Comparison of ENCODE assay signal across 20 cellular contexts in the genomic region with DNA sequence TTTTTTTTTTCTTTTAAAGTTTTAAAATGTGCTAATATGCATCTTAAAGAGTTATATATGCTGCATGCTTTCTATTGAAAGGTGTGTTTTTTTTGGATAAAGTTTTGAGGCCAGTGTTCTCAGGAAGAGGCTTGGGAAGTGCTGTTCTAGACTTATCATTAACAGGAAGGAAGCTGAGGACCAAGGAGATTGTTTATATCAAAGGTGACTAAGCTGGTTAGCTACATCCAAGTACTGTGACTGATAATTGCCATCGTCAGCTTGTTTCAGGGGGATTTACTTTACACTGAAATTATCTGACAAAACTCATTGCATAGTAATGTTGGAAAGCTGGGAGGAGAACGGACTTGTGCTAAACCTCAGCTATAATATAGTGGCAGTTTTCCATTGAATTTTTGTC. TPM values are rescaled to one million over a fixed set of nuclear protein-coding genes. Genes with fewer than 3 reads are reported as not detected.
DNase-seq lines count a peak whose midpoint lies in the region; ATAC-seq, FAIRE-seq and TF ChIP-seq lines count a peak whose summit lies in the region.
"Had no signal": no experiment of that assay in that cellular context is flagged by ENCODE, and none has a peak within 500 bp of the region (broad histone marks: within the 10 kb centered on the region; RNA-seq: fewer than 3 reads in every experiment).

No MANE protein-coding gene starts in this region.

- H3K4me2 ChIP-seq in GM23338 (peak overlapping the region; percentile 11; the same call in 1 of the 2 replicates), fibroblast of lung (ENCODE audit: extremely low read depth, insufficient read depth, low read length) (peak overlapping the region; percentile 15)
- H3K4me2 ChIP-seq: BLaER1 had no signal

- TF ChIP-seq CTCF in GM23338 (conservative IDR thresholded peaks at IDR 0.05; ENCODE audit: low read depth in 2 of 2) (no peak), fibroblast of lung (conservative IDR thresholded peaks at IDR 0.05 in 1 of 2, IDR thresholded peaks at IDR 0.05 in 1 of 2; ENCODE audit: low read depth in 1 of 2, low read length in 2 of 2) (no peak), spleen (IDR thresholded peaks at IDR 0.05 in 8 of 11, conservative IDR thresholded peaks at IDR 0.05 in 3 of 11) (no peak)

- FAIRE-seq in RCC 7860 (lab: Jason Lieb, UNC) = no peak
- FAIRE-seq: pancreas had no signal

- H3K4me1 Mint-ChIP-seq in GM23338 = peaks cover 70% of the 10 kb centered on the region
- no peaks in the 10 kb centered on the region for H3K4me1 Mint-ChIP-seq in activated naive CD8-positive, alpha-beta T cell treated with anti-CD3 and anti-CD28 coated beads for 36 hours

- intact Hi-C loops in spleen (cut with DNase I; ENCODE audit: low total_unique reads) = no loop called here

- H3F3A ChIP-seq in GM23338 (replicated peaks; ENCODE audit: low read depth) = no peaks in the 10 kb centered on the region

- 67 to 73% (median 71%) methylated on average over 2 of the region's 2 CpGs for whole genome bisulfite sequencing in spleen, 5 donors

- H3K9ac ChIP-seq in fibroblast of lung (ENCODE audit: insufficient read depth, low read length) = no peak overlapping the region
- H3K9ac ChIP-seq: BLaER1 had no signal

- H4K20me1 ChIP-seq in GM23338 (replicated peaks; ENCODE audit: insufficient read depth) (no peaks in the 10 kb centered on the region), fibroblast of lung (ENCODE audit: control insufficient read depth, extremely low read depth, insufficient read depth, low read length) (no peaks in the 10 kb centered on the region)

- no peaks in the 10 kb centered on the region for H3K27me3 Mint-ChIP-seq in GM23338 (ENCODE audit: insufficient read depth, low read depth, poor library complexity)
- no peaks in the 10 kb centered on the region for H3K27me3 Mint-ChIP-seq in activated naive CD8-positive, alpha-beta T cell treated with anti-CD3 and anti-CD28 coated beads for 36 hours
- H3K27me3 Mint-ChIP-seq: activated CD4-positive, alpha-beta memory T cell treated with anti-CD3 and anti-CD28 coated beads for 36 hours; activated naive CD8-positive, alpha-beta T cell had no signal

- peaks cover 11% of the 10 kb centered on the region; the same call in 2 of the 3 replicates for H3K36me3 Mint-ChIP-seq in GM23338 (ENCODE audit: low read depth)
- H3K36me3 Mint-ChIP-seq in activated naive CD8-positive, alpha-beta T cell treated with anti-CD3 and anti-CD28 coated beads for 36 hours = no peaks in the 10 kb centered on the region
- H3K36me3 Mint-ChIP-seq: activated CD4-positive, alpha-beta memory T cell treated with anti-CD3 and anti-CD28 coated beads for 36 hours; activated naive CD8-positive, alpha-beta T cell had no signal

- ATAC-seq in GM23338 (no peak), GM21390 (IDR thresholded peaks at IDR 0.05; ENCODE audit: unreplicated experiment) (no peak)
- ATAC-seq: HCT116, left lung, pancreas had no signal

- no peak overlapping the region for H3K4me3 ChIP-seq in GM23338
- H3K4me3 ChIP-seq in fibroblast of lung (replicated peaks in 1 of 4; ENCODE audit: control extremely low read depth in 1 of 4, insufficient read depth in 1 of 4, low read depth in 3 of 4, low read length in 4 of 4) = no peak overlapping the region
- H3K4me3 ChIP-seq in spleen = no peak overlapping the region
- H3K4me3 ChIP-seq: BLaER1, left lung, pancreas, testis had no signal

- no peak for TF ChIP-seq POLR2A in spleen (IDR thresholded peaks at IDR 0.05)

- H3K27ac Mint-ChIP-seq in GM23338 = peak overlapping the region; percentile 90
- no peak overlapping the region for H3K27ac Mint-ChIP-seq in activated naive CD8-positive, alpha-beta T cell treated with anti-CD3 and anti-CD28 coated beads for 36 hours
- H3K27ac Mint-ChIP-seq: activated CD4-positive, alpha-beta memory T cell treated with anti-CD3 and anti-CD28 coated beads for 36 hours; activated naive CD8-positive, alpha-beta T cell had no signal

- H3K27me3 ChIP-seq in GM23338 (ENCODE audit: insufficient read depth) (no peaks in the 10 kb centered on the region), fibroblast of lung (ENCODE audit: control insufficient read depth, insufficient read depth, low read length) (no peaks in the 10 kb centered on the region), spleen (replicated peaks in 1 of 7) (no peaks in the 10 kb centered on the region)
- H3K27me3 ChIP-seq: BLaER1, left lung, pancreas, testis had no signal

- no peak overlapping the region for H2AFZ ChIP-seq in GM23338
- H2AFZ ChIP-seq in fibroblast of lung (ENCODE audit: low read length) = no peak overlapping the region

- no peaks in the 10 kb centered on the region for H3K9me3 Mint-ChIP-seq in GM23338
- H3K9me3 Mint-ChIP-seq in activated naive CD8-positive, alpha-beta T cell treated with anti-CD3 and anti-CD28 coated beads for 36 hours = no peaks in the 10 kb centered on the region
- H3K9me3 Mint-ChIP-seq: activated CD4-positive, alpha-beta memory T cell treated with anti-CD3 and anti-CD28 coated beads for 36 hours had no signal

- H3K4me1 ChIP-seq in GM23338 (ENCODE audit: insufficient read depth) = peaks cover 60% of the 10 kb centered on the region
- H3K4me1 ChIP-seq in fibroblast of lung (ENCODE audit: control insufficient read depth, extremely low read depth, insufficient read depth, low read length) = no peaks in the 10 kb centered on the region
- peaks cover 0 to 21% (median 14%) of the 10 kb centered on the region in 6 donors for H3K4me1 ChIP-seq in spleen
- H3K4me1 ChIP-seq: BLaER1, left lung, pancreas, testis had no signal

- H3K79me2 ChIP-seq in GM23338 (replicated peaks; ENCODE audit: insufficient read depth) = no peaks in the 10 kb centered on the region
- peaks cover 2% of the 10 kb centered on the region for H3K79me2 ChIP-seq in fibroblast of lung (ENCODE audit: control insufficient read depth, insufficient read depth, low read length)

- no peaks in the 10 kb centered on the region for H3K9me2 ChIP-seq in GM23338 (ENCODE audit: insufficient read depth)

- H3K4me3 Mint-ChIP-seq in GM23338 = no peak overlapping the region
- no peak overlapping the region for H3K4me3 Mint-ChIP-seq in activated naive CD8-positive, alpha-beta T cell treated with anti-CD3 and anti-CD28 coated beads for 36 hours
- H3K4me3 Mint-ChIP-seq: activated CD4-positive, alpha-beta memory T cell treated with anti-CD3 and anti-CD28 coated beads for 36 hours; activated naive CD8-positive, alpha-beta T cell had no signal

- H3K27ac ChIP-seq in GM23338 (ENCODE audit: low read depth) (peak overlapping the region; percentile 10; the same call in 1 of the 2 replicates), fibroblast of lung (ENCODE audit: insufficient read depth, low read length) (no peak overlapping the region), spleen (peak overlapping the region in 5 of 8 donors; percentile 31 to 60 (median 49))
- H3K27ac ChIP-seq: BLaER1, pancreas, testis had no signal

- H3K36me3 ChIP-seq in GM23338 (ENCODE audit: insufficient read depth) (no peaks in the 10 kb centered on the region), fibroblast of lung (ENCODE audit: control insufficient read depth, insufficient read depth, low read length) (peaks cover 1% of the 10 kb centered on the region), spleen (peaks cover 0 to 98% (median 34%) of the 10 kb centered on the region in 6 donors)

- H3K9me3 ChIP-seq in fibroblast of lung (ENCODE audit: control insufficient read depth, insufficient read depth, low read depth, low read length) = no peaks in the 10 kb centered on the region
- no peaks in the 10 kb centered on the region for H3K9me3 ChIP-seq in spleen
- H3K9me3 ChIP-seq: BLaER1, left lung, pancreas, testis had no signal

- no peak for DNase-seq in GM23338 (ENCODE audit: low spot score)
- DNase-seq in RCC 7860 (ENCODE audit: low spot score) = peak; percentile 10
- peak; percentile 55 to 66 for DNase-seq in fibroblast of lung (ENCODE audit: low read depth in 2 of 2)
- no peak for DNase-seq in spleen
- no peak for DNase-seq in activated naive CD8-positive, alpha-beta T cell treated with anti-CD3 and anti-CD28 coated beads for 36 hours
- no peak for DNase-seq in retina
- DNase-seq: activated CD4-positive, alpha-beta memory T cell treated with anti-CD3 and anti-CD28 coated beads for 36 hours; activated T-cell treated with anti-CD3 and anti-CD28 coated beads, Interleukin-2, amount 50 U/mL, for 48 hours; caudate nucleus; effector memory CD4-positive, alpha-beta T cell; foreskin melanocyte; left lung; NCI-H146; pancreas; testis had no signal

RNA-seq across cellular contexts. Expression of a gene that starts 36.3 kb away (rescaled TPM):
- total RNA-seq in GM23338 (2014; rRNA removed; shearing (Covaris generic)) = not detected in 2 replicates
- 0.21 TPM in 1 of 2 replicates, not detected in the other for polyA plus RNA-seq in GM23338 (2016; fragmentation: Nextera tagmentation; extraction: Ambion mirVana)
- 0.51 and 0.99 TPM in 2 replicates for total RNA-seq in fibroblast of lung
- polyA plus RNA-seq in fibroblast of lung = 1.3 and 1.7 TPM in 2 replicates
- 0.43 and 0.58 TPM in 2 replicates for polyA plus RNA-seq in fibroblast of lung (2012)
- 0.16 TPM in 1 of 2 replicates, not detected in the other for polyA minus RNA-seq in fibroblast of lung (ENCODE audit: low replicate concordance)
- total RNA-seq in spleen = 1 to 10 TPM in 3 of 7 donors, under 1 TPM in 3, not detected in 1; 0.25 to 3.2 (median 1.1) TPM
- under 1 TPM; 0.20 to 0.54 (median 0.29) TPM for polyA plus RNA-seq in spleen
- not detected for total RNA-seq in activated naive CD8-positive, alpha-beta T cell treated with anti-CD3 and anti-CD28 coated beads for 36 hours
- total RNA-seq: activated CD4-positive, alpha-beta memory T cell treated with anti-CD3 and anti-CD28 coated beads for 36 hours; skeletal muscle tissue had no signal

RNA-seq across cellular contexts. Expression of a gene that starts 37.5 kb away (rescaled TPM):
- 25.4 and 28.3 TPM in 2 replicates for total RNA-seq in GM23338 (2014; rRNA removed; shearing (Covaris generic))
- 20.7 and 22.4 TPM in 2 replicates for polyA plus RNA-seq in GM23338 (2016; fragmentation: Nextera tagmentation; extraction: Ambion mirVana)
- 77.0 and 114 TPM in 2 replicates for total RNA-seq in fibroblast of lung
- 109 and 118 TPM in 2 replicates for polyA plus RNA-seq in fibroblast of lung
- polyA plus RNA-seq in fibroblast of lung (2012) = 83.0 and 96.1 TPM in 2 replicates
- 14.6 and 18.7 TPM in 2 replicates for polyA minus RNA-seq in fibroblast of lung (ENCODE audit: low replicate concordance)
- total RNA-seq in spleen = 100 to 1,000 TPM; 100 to 167 (median 117) TPM
- 10 to 100 TPM; 42.5 to 57.7 (median 42.7) TPM for polyA plus RNA-seq in spleen
- total RNA-seq in activated naive CD8-positive, alpha-beta T cell treated with anti-CD3 and anti-CD28 coated beads for 36 hours = 1 to 10 TPM; 4.7 to 4.9 TPM

Comparison
In these comparisons a context has a peak if more than half of its experiments do, and no peak if none do; other contexts are left out.
1. DNase-seq: peak in RCC 7860 (single experiment) and fibroblast of lung (2 of 2); none in GM23338 (single experiment), spleen (single experiment), activated naive CD8-positive, alpha-beta T cell treated with anti-CD3 and anti-CD28 coated beads for 36 hours (single experiment) and retina (single experiment).